In the genomic region with DNA sequence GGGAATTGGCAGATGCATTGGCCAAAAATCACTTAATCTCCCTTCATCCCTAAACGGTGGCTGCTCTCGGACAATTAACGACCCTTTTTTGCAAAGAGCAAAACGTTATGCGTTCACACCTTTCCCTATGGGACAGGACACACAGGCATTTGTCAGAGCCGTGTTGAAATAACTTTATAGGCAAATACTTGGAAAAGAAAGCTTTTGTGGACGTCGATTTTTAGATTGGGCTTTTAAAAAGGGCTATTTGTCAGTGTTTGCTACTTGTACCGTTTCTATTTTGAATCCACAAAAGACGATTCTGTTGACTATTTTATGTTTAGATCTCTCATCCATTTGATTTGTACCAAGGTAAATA, we compare ENCODE assay signal across 8 cellular contexts.
A peak's percentile ranks its signal among the peaks of the same experiment; 100 is the strongest.
DNase-seq lines count a peak whose midpoint lies in the region; ATAC-seq, FAIRE-seq and TF ChIP-seq lines count a peak whose summit lies in the region.

No MANE protein-coding gene starts in this region.

- H3K9me3 Mint-ChIP-seq in Calu3 (ENCODE audit: low read depth, unreplicated experiment) (no peaks in the 10 kb centered on the region), neural crest cell (no peaks in the 10 kb centered on the region)

- TF ChIP-seq CTCF in Calu3 (IDR thresholded peaks at IDR 0.05; ENCODE audit: unreplicated experiment) (no peak), dorsolateral prefrontal cortex (IDR thresholded peaks at IDR 0.05 in 54 of 56, conservative IDR thresholded peaks at IDR 0.05 in 2 of 56; ENCODE audit: low read depth in 1 of 56, partially characterized antibody in 56 of 56) (no peak), neural crest cell (conservative IDR thresholded peaks at IDR 0.05) (no peak), gastrocnemius medialis (IDR thresholded peaks at IDR 0.05 in 4 of 5, conservative IDR thresholded peaks at IDR 0.05 in 1 of 5) (no peak)

- no peak overlapping the region for H3K27ac Mint-ChIP-seq in Calu3 (ENCODE audit: unreplicated experiment)
- H3K27ac Mint-ChIP-seq in neural crest cell (ENCODE audit: unreplicated experiment) = no peak overlapping the region

- no peaks in the 10 kb centered on the region for H3K27me3 Mint-ChIP-seq in Calu3 (ENCODE audit: unreplicated experiment)
- H3K27me3 Mint-ChIP-seq in neural crest cell (ENCODE audit: low read depth) = peaks cover 51% of the 10 kb centered on the region

- no TSS peak for BruUV-seq in Calu3 (replicated peaks; lab: Mats Ljungman, UMichigan)

- CTCF ChIA-PET in Calu3 (lab: Charles Lee) = interaction anchor here (0.6 to 0.7 kb wide), 3 partner anchors 9 to 129 kb away, joined by 3 to 4 read pairs (median 3); no protein-coding TSS in a partner anchor

- H3K36me3 Mint-ChIP-seq in Calu3 (ENCODE audit: insufficient read depth, unreplicated experiment) (peaks cover 9% of the 10 kb centered on the region), neural crest cell (ENCODE audit: low read depth) (no peaks in the 10 kb centered on the region)

- peaks cover 16% of the 10 kb centered on the region for H3K4me1 Mint-ChIP-seq in Calu3 (ENCODE audit: low read depth, unreplicated experiment)
- peaks cover 7% of the 10 kb centered on the region for H3K4me1 Mint-ChIP-seq in neural crest cell

- TF ChIP-seq POLR2A in gastrocnemius medialis (IDR thresholded peaks at IDR 0.05) = no peak
- no peak for TF ChIP-seq POLR2A in GM12891 (IDR thresholded peaks at IDR 0.05; ENCODE audit: low read depth, low read length)

- H3K4me1 ChIP-seq in gastrocnemius medialis = no peaks in the 10 kb centered on the region

- no peak for FAIRE-seq in GM12891 (lab: Jason Lieb, UNC)

- H3K4me3 Mint-ChIP-seq in Calu3 (ENCODE audit: low read depth, unreplicated experiment) (peak overlapping the region; percentile 72), neural crest cell (peak overlapping the region; percentile 96)

- DNase-seq in Calu3 = no peak
- DNase-seq in MG63 = no peak
- DNase-seq in dorsolateral prefrontal cortex = no peak
- peak; percentile 1 for DNase-seq in neural crest cell (ENCODE audit: low read depth, low spot score)
- no peak for DNase-seq in NCI-H510A (lab: John Stamatoyannopoulos, UW)
- no peak for DNase-seq in gastrocnemius medialis
- DNase-seq in epidermal melanocyte (ENCODE audit: insufficient read length, low spot score) = no peak
- no peak for DNase-seq in GM12891 (ENCODE audit: insufficient read length, low spot score)

- in situ Hi-C loops in gastrocnemius medialis (cut with MboI; ENCODE audit: low sequenced_read_pairs in 4 of 4) = loop anchor here in 1 of 4 donors (5.0 kb wide), 1 partner anchor 951 kb away; no protein-coding TSS in a partner anchor

- H3K36me3 ChIP-seq in MG63 = no peaks in the 10 kb centered on the region
- H3K36me3 ChIP-seq in gastrocnemius medialis = no peaks in the 10 kb centered on the region

- H3K9me3 ChIP-seq in MG63 (no peaks in the 10 kb centered on the region), gastrocnemius medialis (no peaks in the 10 kb centered on the region)

- ATAC-seq in gastrocnemius medialis = no peak

- intact Hi-C loops in Calu3 (cut with micrococcal nuclease; ENCODE audit: unreplicated experiment) = loop anchor here (10.0 kb wide), 1 partner anchor 338 kb away; no protein-coding TSS in a partner anchor
- intact Hi-C loops in dorsolateral prefrontal cortex (cut with DNase I) = loop anchor here (5.0 to 10.0 kb wide), 2 partner anchors 338 to 951 kb away; no protein-coding TSS in a partner anchor
- intact Hi-C loops in gastrocnemius medialis (cut with DNase I; ENCODE audit: low total_unique reads) = loop anchor here (5.0 kb wide), 1 partner anchor 159 kb away; no protein-coding TSS in a partner anchor

- H3K27me3 ChIP-seq in MG63 (0 out of 2 replicates have a peak, but pooled peaks cover 7% of the 10 kb centered on the region), dorsolateral prefrontal cortex (peaks cover 0 to 4% (median 0%) of the 10 kb centered on the region in 45 donors), gastrocnemius medialis (peaks cover 0 to 10% (median 7%) of the 10 kb centered on the region in 3 donors)

- peak overlapping the region; percentile 40 for H3K4me3 ChIP-seq in MG63
- H3K4me3 ChIP-seq in dorsolateral prefrontal cortex = peak overlapping the region; percentile 11 to 81 (median 61)
- peak overlapping the region in 2 of 4 donors; percentile 55 to 66 for H3K4me3 ChIP-seq in gastrocnemius medialis

- H3K27ac ChIP-seq in dorsolateral prefrontal cortex (peak overlapping the region in 2 of 59 donors; percentile 19 to 37), gastrocnemius medialis (no peak overlapping the region)

TF ChIP-seq in GM12891, 5 proteins besides CTCF, POLR2A, EP300 and RAD21:
- no peak for TF ChIP-seq POLR2AphosphoS5 (IDR thresholded peaks at IDR 0.05; ENCODE audit: low read depth, low read length)
- no peak for TF ChIP-seq POU2F2 (IDR thresholded peaks at IDR 0.05; ENCODE audit: low read depth, low read length)
- no peak for TF ChIP-seq PAX5 (IDR thresholded peaks at IDR 0.05; ENCODE audit: insufficient read depth, low read length, severe bottlenecking)
- TF ChIP-seq TAF1 (IDR thresholded peaks at IDR 0.05; ENCODE audit: low read depth, low read length) = no peak
- TF ChIP-seq SPI1 (IDR thresholded peaks at IDR 0.05; ENCODE audit: low read depth, low read length) = no peak
